In genomic region chr19:42737581-42738011, GRCh38 we compare ENCODE assay signal across 12 cellular contexts. TPM values are rescaled to one million over a fixed set of nuclear protein-coding genes. Genes with fewer than 3 reads are reported as not detected.
"Had no signal": no experiment of that assay in that cellular context is flagged by ENCODE, and none has a peak within 500 bp of the region (broad histone marks: within the 10 kb centered on the region; RNA-seq: fewer than 3 reads in every experiment).

No MANE protein-coding gene starts in this region.

RNA-seq across cellular contexts. Expression of gene PSG3, which starts 2.7 kb away (rescaled TPM):
- total RNA-seq: activated CD4-positive, alpha-beta memory T cell treated with anti-CD3 and anti-CD28 coated beads for 36 hours; activated T-cell treated with anti-CD3 and anti-CD28 coated beads, Interleukin-2, amount 50 U/mL, for 4 hours; esophagus mucosa; left colon; lung; right atrium auricular region; stomach; T-cell; urinary bladder had no signal

RNA-seq across cellular contexts. Expression of gene PSG8, which starts 27.9 kb away (rescaled TPM):
- total RNA-seq: activated CD4-positive, alpha-beta memory T cell treated with anti-CD3 and anti-CD28 coated beads for 36 hours; activated naive CD4-positive, alpha-beta T cell treated with anti-CD3 and anti-CD28 coated beads, Interleukin-2, amount 50 U/mL, for 72 hours; activated T-cell treated with anti-CD3 and anti-CD28 coated beads, Interleukin-2, amount 50 U/mL, for 4 hours; esophagus mucosa; left colon; lung; mononuclear cell; naive thymus-derived CD4-positive, alpha-beta T cell; right atrium auricular region; stomach; T-cell; urinary bladder had no signal
